Comparison of ENCODE assay signal across 1 cellular context in the genomic region with DNA sequence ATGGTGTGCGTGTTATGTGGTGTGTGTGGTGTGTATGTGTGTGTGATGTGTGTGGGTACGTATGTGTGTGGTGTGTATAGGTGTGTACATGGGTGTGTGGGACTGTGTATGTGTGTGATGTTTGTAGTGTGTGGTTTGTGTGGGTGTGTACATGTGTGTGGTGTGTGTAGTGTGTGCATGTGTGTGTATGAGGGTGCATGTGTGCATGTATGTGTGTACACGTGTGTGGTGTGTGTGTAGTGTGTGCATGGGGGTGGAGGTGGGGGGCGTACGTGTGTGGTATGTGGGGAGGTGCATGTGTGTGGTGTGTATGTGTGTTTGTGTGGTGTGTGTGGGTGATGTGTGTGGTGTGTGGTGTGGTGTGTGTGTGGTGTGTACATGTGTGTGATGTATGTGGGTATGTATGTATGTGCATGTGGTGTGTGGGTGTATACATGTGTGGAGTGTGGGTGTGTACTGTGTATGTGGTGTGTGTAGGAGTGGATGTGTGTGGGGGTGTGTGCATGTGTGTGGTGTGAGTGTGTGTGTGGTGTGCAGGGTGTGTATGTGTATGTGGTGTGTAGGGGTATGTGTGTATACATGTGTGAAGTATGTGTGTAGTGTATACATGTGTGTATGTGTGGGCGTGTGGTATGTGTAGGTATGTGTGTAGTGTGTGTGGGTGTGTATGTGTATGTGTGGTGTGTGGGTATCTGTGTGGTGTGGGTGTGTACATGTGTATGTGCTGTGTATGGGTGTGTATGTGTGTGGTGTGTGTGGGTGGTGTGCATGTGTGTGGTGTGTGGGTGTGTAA.
TF ChIP-seq lines count a peak whose summit lies in the region.

No MANE protein-coding gene starts in this region.

TF ChIP-seq in HEK293, 187 proteins besides CTCF, POLR2A, EP300 and RAD21 (continued from another document and continues in another):
- TF ChIP-seq, protein P1, sequence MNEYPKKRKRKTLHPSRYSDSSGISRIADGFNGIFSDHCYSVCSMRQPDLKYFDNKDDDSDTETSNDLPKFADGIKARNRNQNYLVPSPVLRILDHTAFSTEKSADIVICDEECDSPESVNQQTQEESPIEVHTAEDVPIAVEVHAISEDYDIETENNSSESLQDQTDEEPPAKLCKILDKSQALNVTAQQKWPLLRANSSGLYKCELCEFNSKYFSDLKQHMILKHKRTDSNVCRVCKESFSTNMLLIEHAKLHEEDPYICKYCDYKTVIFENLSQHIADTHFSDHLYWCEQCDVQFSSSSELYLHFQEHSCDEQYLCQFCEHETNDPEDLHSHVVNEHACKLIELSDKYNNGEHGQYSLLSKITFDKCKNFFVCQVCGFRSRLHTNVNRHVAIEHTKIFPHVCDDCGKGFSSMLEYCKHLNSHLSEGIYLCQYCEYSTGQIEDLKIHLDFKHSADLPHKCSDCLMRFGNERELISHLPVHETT (tag by site-specific recombination; IDR thresholded peaks at IDR 0.05), result no peak
- no peak for TF ChIP-seq ZNF335 (tag by site-specific recombination; conservative IDR thresholded peaks at IDR 0.05)
- TF ChIP-seq GLIS1 (tag by site-specific recombination; IDR thresholded peaks at IDR 0.05), result no peak
- TF ChIP-seq ZNF785 (tag by site-specific recombination; IDR thresholded peaks at IDR 0.05), result 0 out of 2 replicates have a peak, but pooled peaks have one; percentile 9
- peak; percentile 47; the same call in 1 of the 2 replicates for TF ChIP-seq ZNF266 (tag by site-specific recombination; IDR thresholded peaks at IDR 0.05; ENCODE audit: low read depth)
- TF ChIP-seq ZNF629 (tag by site-specific recombination; IDR thresholded peaks at IDR 0.05), result no peak
- no peak for TF ChIP-seq RBAK (tag by site-specific recombination; IDR thresholded peaks at IDR 0.05)
- TF ChIP-seq, protein P2, sequence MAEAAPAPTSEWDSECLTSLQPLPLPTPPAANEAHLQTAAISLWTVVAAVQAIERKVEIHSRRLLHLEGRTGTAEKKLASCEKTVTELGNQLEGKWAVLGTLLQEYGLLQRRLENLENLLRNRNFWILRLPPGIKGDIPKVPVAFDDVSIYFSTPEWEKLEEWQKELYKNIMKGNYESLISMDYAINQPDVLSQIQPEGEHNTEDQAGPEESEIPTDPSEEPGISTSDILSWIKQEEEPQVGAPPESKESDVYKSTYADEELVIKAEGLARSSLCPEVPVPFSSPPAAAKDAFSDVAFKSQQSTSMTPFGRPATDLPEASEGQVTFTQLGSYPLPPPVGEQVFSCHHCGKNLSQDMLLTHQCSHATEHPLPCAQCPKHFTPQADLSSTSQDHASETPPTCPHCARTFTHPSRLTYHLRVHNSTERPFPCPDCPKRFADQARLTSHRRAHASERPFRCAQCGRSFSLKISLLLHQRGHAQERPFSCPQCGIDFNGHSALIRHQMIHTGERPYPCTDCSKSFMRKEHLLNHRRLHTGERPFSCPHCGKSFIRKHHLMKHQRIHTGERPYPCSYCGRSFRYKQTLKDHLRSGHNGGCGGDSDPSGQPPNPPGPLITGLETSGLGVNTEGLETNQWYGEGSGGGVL (tag by site-specific recombination; IDR thresholded peaks at IDR 0.05), result 0 out of 2 replicates have a peak, but pooled peaks have one; percentile 9
- TF ChIP-seq ZNF777 (tag by site-specific recombination; IDR thresholded peaks at IDR 0.05; ENCODE audit: borderline replicate concordance), result no peak
- TF ChIP-seq ZNF768 (tag by site-specific recombination; IDR thresholded peaks at IDR 0.05), result no peak
- no peak for TF ChIP-seq ZNF654 (tag by site-specific recombination; IDR thresholded peaks at IDR 0.05; ENCODE audit: low read depth)
- TF ChIP-seq ZNF239 (tag by site-specific recombination; IDR thresholded peaks at IDR 0.05), result peak; percentile 31; the same call in 1 of the 2 replicates
- no peak for TF ChIP-seq ZNF677 (tag by site-specific recombination; IDR thresholded peaks at IDR 0.05)
- TF ChIP-seq ZNF600 (tag by site-specific recombination; IDR thresholded peaks at IDR 0.05), result no peak
- no peak for TF ChIP-seq ZFP3 (tag by site-specific recombination; IDR thresholded peaks at IDR 0.05; ENCODE audit: low read depth)
- no peak for TF ChIP-seq KLF16 (tag by site-specific recombination; IDR thresholded peaks at IDR 0.05)
- TF ChIP-seq, protein P3, sequence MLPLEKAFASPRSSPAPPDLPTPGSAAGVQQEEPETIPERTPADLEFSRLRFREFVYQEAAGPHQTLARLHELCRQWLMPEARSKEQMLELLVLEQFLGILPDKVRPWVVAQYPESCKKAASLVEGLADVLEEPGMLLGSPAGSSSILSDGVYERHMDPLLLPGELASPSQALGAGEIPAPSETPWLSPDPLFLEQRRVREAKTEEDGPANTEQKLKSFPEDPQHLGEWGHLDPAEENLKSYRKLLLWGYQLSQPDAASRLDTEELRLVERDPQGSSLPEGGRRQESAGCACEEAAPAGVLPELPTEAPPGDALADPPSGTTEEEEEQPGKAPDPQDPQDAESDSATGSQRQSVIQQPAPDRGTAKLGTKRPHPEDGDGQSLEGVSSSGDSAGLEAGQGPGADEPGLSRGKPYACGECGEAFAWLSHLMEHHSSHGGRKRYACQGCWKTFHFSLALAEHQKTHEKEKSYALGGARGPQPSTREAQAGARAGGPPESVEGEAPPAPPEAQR (tag by site-specific recombination; IDR thresholded peaks at IDR 0.05), result no peak
- TF ChIP-seq ZBTB20 (tag by site-specific recombination; IDR thresholded peaks at IDR 0.05), result no peak
- TF ChIP-seq ZFP41 (tag by site-specific recombination; IDR thresholded peaks at IDR 0.05; ENCODE audit: borderline replicate concordance), result no peak
- TF ChIP-seq ZNF426 (tag by site-specific recombination; IDR thresholded peaks at IDR 0.05), result no peak
- TF ChIP-seq, protein P4, sequence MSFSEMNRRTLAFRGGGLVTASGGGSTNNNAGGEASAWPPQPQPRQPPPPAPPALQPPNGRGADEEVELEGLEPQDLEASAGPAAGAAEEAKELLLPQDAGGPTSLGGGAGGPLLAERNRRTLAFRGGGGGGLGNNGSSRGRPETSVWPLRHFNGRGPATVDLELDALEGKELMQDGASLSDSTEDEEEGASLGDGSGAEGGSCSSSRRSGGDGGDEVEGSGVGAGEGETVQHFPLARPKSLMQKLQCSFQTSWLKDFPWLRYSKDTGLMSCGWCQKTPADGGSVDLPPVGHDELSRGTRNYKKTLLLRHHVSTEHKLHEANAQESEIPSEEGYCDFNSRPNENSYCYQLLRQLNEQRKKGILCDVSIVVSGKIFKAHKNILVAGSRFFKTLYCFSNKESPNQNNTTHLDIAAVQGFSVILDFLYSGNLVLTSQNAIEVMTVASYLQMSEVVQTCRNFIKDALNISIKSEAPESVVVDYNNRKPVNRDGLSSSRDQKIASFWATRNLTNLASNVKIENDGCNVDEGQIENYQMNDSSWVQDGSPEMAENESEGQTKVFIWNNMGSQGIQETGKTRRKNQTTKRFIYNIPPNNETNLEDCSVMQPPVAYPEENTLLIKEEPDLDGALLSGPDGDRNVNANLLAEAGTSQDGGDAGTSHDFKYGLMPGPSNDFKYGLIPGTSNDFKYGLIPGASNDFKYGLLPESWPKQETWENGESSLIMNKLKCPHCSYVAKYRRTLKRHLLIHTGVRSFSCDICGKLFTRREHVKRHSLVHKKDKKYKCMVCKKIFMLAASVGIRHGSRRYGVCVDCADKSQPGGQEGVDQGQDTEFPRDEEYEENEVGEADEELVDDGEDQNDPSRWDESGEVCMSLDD (tag by site-specific recombination; IDR thresholded peaks at IDR 0.05), result no peak
- no peak for TF ChIP-seq ZNF211 (tag by site-specific recombination; IDR thresholded peaks at IDR 0.05; ENCODE audit: low read depth)
- no peak for TF ChIP-seq ZEB2 (tag by site-specific recombination; IDR thresholded peaks at IDR 0.05)
- TF ChIP-seq, protein P5, sequence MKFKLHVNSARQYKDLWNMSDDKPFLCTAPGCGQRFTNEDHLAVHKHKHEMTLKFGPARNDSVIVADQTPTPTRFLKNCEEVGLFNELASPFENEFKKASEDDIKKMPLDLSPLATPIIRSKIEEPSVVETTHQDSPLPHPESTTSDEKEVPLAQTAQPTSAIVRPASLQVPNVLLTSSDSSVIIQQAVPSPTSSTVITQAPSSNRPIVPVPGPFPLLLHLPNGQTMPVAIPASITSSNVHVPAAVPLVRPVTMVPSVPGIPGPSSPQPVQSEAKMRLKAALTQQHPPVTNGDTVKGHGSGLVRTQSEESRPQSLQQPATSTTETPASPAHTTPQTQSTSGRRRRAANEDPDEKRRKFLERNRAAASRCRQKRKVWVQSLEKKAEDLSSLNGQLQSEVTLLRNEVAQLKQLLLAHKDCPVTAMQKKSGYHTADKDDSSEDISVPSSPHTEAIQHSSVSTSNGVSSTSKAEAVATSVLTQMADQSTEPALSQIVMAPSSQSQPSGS (tag by site-specific recombination; IDR thresholded peaks at IDR 0.05; ENCODE audit: low read depth), result no peak
- no peak for TF ChIP-seq ZNF350 (tag by site-specific recombination; IDR thresholded peaks at IDR 0.05)
- no peak for TF ChIP-seq YY2 (tag by site-specific recombination; IDR thresholded peaks at IDR 0.05)
- no peak for TF ChIP-seq GLI4 (tag by site-specific recombination; IDR thresholded peaks at IDR 0.05)
- TF ChIP-seq ZNF416 (tag by site-specific recombination; IDR thresholded peaks at IDR 0.05), result no peak
- TF ChIP-seq, protein P6, sequence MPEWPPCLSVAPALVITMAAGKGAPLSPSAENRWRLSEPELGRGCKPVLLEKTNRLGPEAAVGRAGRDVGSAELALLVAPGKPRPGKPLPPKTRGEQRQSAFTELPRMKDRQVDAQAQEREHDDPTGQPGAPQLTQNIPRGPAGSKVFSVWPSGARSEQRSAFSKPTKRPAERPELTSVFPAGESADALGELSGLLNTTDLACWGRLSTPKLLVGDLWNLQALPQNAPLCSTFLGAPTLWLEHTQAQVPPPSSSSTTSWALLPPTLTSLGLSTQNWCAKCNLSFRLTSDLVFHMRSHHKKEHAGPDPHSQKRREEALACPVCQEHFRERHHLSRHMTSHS (tag by site-specific recombination; IDR thresholded peaks at IDR 0.05), result no peak
- TF ChIP-seq ZNF169 (tag by site-specific recombination; IDR thresholded peaks at IDR 0.05), result no peak
- TF ChIP-seq ZNF37A (tag by site-specific recombination; IDR thresholded peaks at IDR 0.05), result no peak
- no peak for TF ChIP-seq ZNF530 (tag by site-specific recombination; IDR thresholded peaks at IDR 0.05; ENCODE audit: low read depth)
- no peak for TF ChIP-seq ZNF16 (tag by site-specific recombination; IDR thresholded peaks at IDR 0.05; ENCODE audit: low read depth)
- no peak for TF ChIP-seq ZSCAN16 (tag by site-specific recombination; IDR thresholded peaks at IDR 0.05)
- TF ChIP-seq, protein P7, sequence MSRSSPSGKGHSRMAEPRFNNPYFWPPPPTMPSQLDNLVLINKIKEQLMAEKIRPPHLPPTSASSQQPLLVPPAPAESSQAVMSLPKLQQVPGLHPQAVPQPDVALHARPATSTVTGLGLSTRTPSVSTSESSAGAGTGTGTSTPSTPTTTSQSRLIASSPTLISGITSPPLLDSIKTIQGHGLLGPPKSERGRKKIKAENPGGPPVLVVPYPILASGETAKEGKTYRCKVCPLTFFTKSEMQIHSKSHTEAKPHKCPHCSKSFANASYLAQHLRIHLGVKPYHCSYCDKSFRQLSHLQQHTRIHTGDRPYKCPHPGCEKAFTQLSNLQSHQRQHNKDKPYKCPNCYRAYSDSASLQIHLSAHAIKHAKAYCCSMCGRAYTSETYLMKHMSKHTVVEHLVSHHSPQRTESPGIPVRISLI (tag by site-specific recombination; IDR thresholded peaks at IDR 0.05), result no peak
- TF ChIP-seq ZNF548 (tag by site-specific recombination; IDR thresholded peaks at IDR 0.05), result no peak
- no peak for TF ChIP-seq ZNF571 (tag by site-specific recombination; IDR thresholded peaks at IDR 0.05)
- TF ChIP-seq, protein P8, sequence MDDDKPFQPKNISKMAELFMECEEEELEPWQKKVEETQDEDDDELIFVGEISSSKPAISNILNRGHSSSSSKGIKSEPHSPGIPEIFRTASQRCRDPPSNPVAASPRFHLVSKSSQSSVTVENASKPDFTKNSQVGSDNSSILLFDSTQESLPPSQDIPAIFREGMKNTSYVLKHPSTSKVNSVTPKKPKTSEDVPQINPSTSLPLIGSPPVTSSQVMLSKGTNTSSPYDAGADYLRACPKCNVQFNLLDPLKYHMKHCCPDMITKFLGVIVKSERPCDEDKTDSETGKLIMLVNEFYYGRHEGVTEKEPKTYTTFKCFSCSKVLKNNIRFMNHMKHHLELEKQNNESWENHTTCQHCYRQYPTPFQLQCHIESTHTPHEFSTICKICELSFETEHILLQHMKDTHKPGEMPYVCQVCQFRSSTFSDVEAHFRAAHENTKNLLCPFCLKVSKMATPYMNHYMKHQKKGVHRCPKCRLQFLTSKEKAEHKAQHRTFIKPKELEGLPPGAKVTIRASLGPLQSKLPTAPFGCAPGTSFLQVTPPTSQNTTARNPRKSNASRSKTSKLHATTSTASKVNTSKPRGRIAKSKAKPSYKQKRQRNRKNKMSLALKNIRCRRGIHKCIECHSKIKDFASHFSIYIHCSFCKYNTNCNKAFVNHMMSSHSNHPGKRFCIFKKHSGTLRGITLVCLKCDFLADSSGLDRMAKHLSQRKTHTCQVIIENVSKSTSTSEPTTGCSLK (tag by site-specific recombination; IDR thresholded peaks at IDR 0.05), result 0 out of 2 replicates have a peak, but pooled peaks have one; percentile 33
- TF ChIP-seq ZBTB21 (tag by site-specific recombination; IDR thresholded peaks at IDR 0.05), result no peak
- 0 out of 2 replicates have a peak, but pooled peaks have one; percentile 14 for TF ChIP-seq ZNF521 (tag by site-specific recombination; IDR thresholded peaks at IDR 0.05)
- TF ChIP-seq HOXC10 (CRISPR knock-in tag; IDR thresholded peaks at IDR 0.05), result no peak
- no peak for TF ChIP-seq ZNF701 (tag by site-specific recombination; IDR thresholded peaks at IDR 0.05)
